ENCODE assay signal across 15 cellular contexts in genomic region chr11:128714121-128714520, GRCh38. TPM values are rescaled to one million over a fixed set of nuclear protein-coding genes. Genes with fewer than 3 reads are reported as not detected.
DNase-seq lines count a peak whose midpoint lies in the region; ATAC-seq, FAIRE-seq and TF ChIP-seq lines count a peak whose summit lies in the region.
"Had no signal": no experiment of that assay in that cellular context is flagged by ENCODE, and none has a peak within 500 bp of the region (broad histone marks: within the 10 kb centered on the region; RNA-seq: fewer than 3 reads in every experiment).

No MANE protein-coding gene starts in this region.

- no peak for DNase-seq in stimulated activated naive CD8-positive, alpha-beta T cell treated with anti-CD3 and anti-CD28 coated beads, Interleukin-15, amount 100 ng/mL, for 72 hours
- no peak for DNase-seq in T-helper 2 cell treated with Interferon-gamma antibody and Interleukin-4, amounts not matched to agents 5 μg/mL and 100 μg/mL, for 36 hours (ENCODE audit: low spot score)
- DNase-seq in endothelial cell of umbilical vein (ENCODE audit: low read depth, low spot score) (no peak), vagina (ENCODE audit: extremely low spot score in 2 of 2) (no peak), HCEC 1CT (no peak), iPS-NIHi11 (ENCODE audit: low spot score) (no peak), frontal cortex (ENCODE audit: low spot score in 2 of 2) (no peak)
- DNase-seq: GOT3; NCI-H187 treated with DMSO at 0.1 percent for 48 hours; SHP77 treated with DMSO at 0.1 percent for 48 hours; stimulated activated CD4-positive, alpha-beta T cell treated with anti-CD3 and anti-CD28 coated beads, Interleukin-1b, Interleukin-23, amount 100 ng/mL, for 48 hours had no signal

- no peak overlapping the region for H2AFZ ChIP-seq in endothelial cell of umbilical vein (ENCODE audit: low read depth, low read length)

- CTCF ChIA-PET in endothelial cell of umbilical vein (lab: Charles Lee): interaction anchor here (1.0 to 6.9 kb wide), 5 partner anchors 10 to 556 kb away, joined by 3 to 44 read pairs (median 4); no protein-coding TSS in a partner anchor

- H3K4me3 ChIP-seq in endothelial cell of umbilical vein (replicated peaks in 1 of 3; ENCODE audit: insufficient read depth in 1 of 3, low read depth in 1 of 3, low read length in 3 of 3) (no peak overlapping the region), vagina (no peak overlapping the region)
- H3K4me3 ChIP-seq: gastroesophageal sphincter had no signal

- intact Hi-C loops in endothelial cell of umbilical vein (cut with micrococcal nuclease) (no loop called here), vagina (cut with DNase I) (no loop called here)

- peaks cover 20% of the 10 kb centered on the region for H3K36me3 Mint-ChIP-seq in stimulated activated naive CD8-positive, alpha-beta T cell treated with anti-CD3 and anti-CD28 coated beads, Interleukin-15, Interleukin-2, amounts not matched to agents 100 ng/mL and 50 ng/mL, for 24 hours (ENCODE audit: low read depth)
- H3K36me3 Mint-ChIP-seq in T-helper 2 cell treated with Interferon-gamma antibody and Interleukin-4, amounts not matched to agents 5 μg/mL and 100 μg/mL, for 36 hours (ENCODE audit: low read depth): peaks cover 38% of the 10 kb centered on the region

- H3K79me2 ChIP-seq in endothelial cell of umbilical vein (ENCODE audit: control insufficient read depth, insufficient read depth, low read length): peaks cover 88% of the 10 kb centered on the region

- POLR2A ChIA-PET in endothelial cell of umbilical vein (lab: Charles Lee): interaction anchor here (0.6 to 3.8 kb wide), 5 partner anchors 9 to 24 kb away, joined by 4 to 28 read pairs (median 16); partner anchors contain the start of gene FLI1

- H3K4me1 ChIP-seq in endothelial cell of umbilical vein (ENCODE audit: control insufficient read depth, extremely low read depth, insufficient read depth, low read length) (peaks cover 91% of the 10 kb centered on the region), vagina (peaks cover 28% of the 10 kb centered on the region)

- H3K36me3 ChIP-seq in endothelial cell of umbilical vein (ENCODE audit: control insufficient read depth in 2 of 2, extremely low read depth in 1 of 2, insufficient read depth in 2 of 2, low read length in 2 of 2) (peaks cover 0 to 11% of the 10 kb centered on the region in 2 experiments), vagina (no peaks in the 10 kb centered on the region)
- H3K36me3 ChIP-seq: gastroesophageal sphincter had no signal

- peaks cover 8% of the 10 kb centered on the region for H3K9me3 Mint-ChIP-seq in stimulated activated naive CD8-positive, alpha-beta T cell treated with anti-CD3 and anti-CD28 coated beads, Interleukin-15, Interleukin-2, amounts not matched to agents 100 ng/mL and 50 ng/mL, for 24 hours
- peaks cover 9 to 11% of the 10 kb centered on the region in 2 donors for H3K9me3 Mint-ChIP-seq in stimulated activated naive CD8-positive, alpha-beta T cell treated with anti-CD3 and anti-CD28 coated beads, Interleukin-15, amount 100 ng/mL, for 72 hours
- H3K9me3 Mint-ChIP-seq in T-helper 2 cell treated with Interferon-gamma antibody and Interleukin-4, amounts not matched to agents 5 μg/mL and 100 μg/mL, for 36 hours: peaks cover 6% of the 10 kb centered on the region

- H3K27ac ChIP-seq in endothelial cell of umbilical vein (ENCODE audit: insufficient read depth, low read depth, low read length) (peak overlapping the region; percentile 98), vagina (no peak overlapping the region)

- peak overlapping the region; percentile 21 for H3K9ac ChIP-seq in endothelial cell of umbilical vein (replicated peaks; ENCODE audit: extremely low read depth, insufficient read depth, low read length)

- no TSS peak for BruUV-seq in endothelial cell of umbilical vein (replicated peaks; lab: Mats Ljungman, UMichigan)

- H3K27me3 Mint-ChIP-seq in stimulated activated naive CD8-positive, alpha-beta T cell treated with anti-CD3 and anti-CD28 coated beads, Interleukin-15, Interleukin-2, amounts not matched to agents 100 ng/mL and 50 ng/mL, for 24 hours: no peaks in the 10 kb centered on the region
- no peaks in the 10 kb centered on the region for H3K27me3 Mint-ChIP-seq in stimulated activated naive CD8-positive, alpha-beta T cell treated with anti-CD3 and anti-CD28 coated beads, Interleukin-15, amount 100 ng/mL, for 72 hours
- no peaks in the 10 kb centered on the region for H3K27me3 Mint-ChIP-seq in T-helper 2 cell treated with Interferon-gamma antibody and Interleukin-4, amounts not matched to agents 5 μg/mL and 100 μg/mL, for 36 hours (ENCODE audit: low read depth)

- FAIRE-seq in endothelial cell of umbilical vein (lab: Jason Lieb, UNC) (no peak), frontal cortex (lab: Jason Lieb, UNC) (no peak)
- FAIRE-seq: endometrium, kidney had no signal

- H3K4me2 ChIP-seq in endothelial cell of umbilical vein (ENCODE audit: insufficient read depth, low read length): no peak overlapping the region

- no peak overlapping the region for H3K4me3 Mint-ChIP-seq in stimulated activated naive CD8-positive, alpha-beta T cell treated with anti-CD3 and anti-CD28 coated beads, Interleukin-15, Interleukin-2, amounts not matched to agents 100 ng/mL and 50 ng/mL, for 24 hours
- peak overlapping the region in 1 of 2 donors; percentile 36 for H3K4me3 Mint-ChIP-seq in stimulated activated naive CD8-positive, alpha-beta T cell treated with anti-CD3 and anti-CD28 coated beads, Interleukin-15, amount 100 ng/mL, for 72 hours
- H3K4me3 Mint-ChIP-seq in T-helper 2 cell treated with Interferon-gamma antibody and Interleukin-4, amounts not matched to agents 5 μg/mL and 100 μg/mL, for 36 hours: peak overlapping the region; percentile 27

- no peak for ATAC-seq in stimulated activated naive CD8-positive, alpha-beta T cell treated with anti-CD3 and anti-CD28 coated beads, Interleukin-15, amount 100 ng/mL, for 72 hours
- ATAC-seq: gastroesophageal sphincter had no signal

- H3K4me1 Mint-ChIP-seq in stimulated activated naive CD8-positive, alpha-beta T cell treated with anti-CD3 and anti-CD28 coated beads, Interleukin-15, Interleukin-2, amounts not matched to agents 100 ng/mL and 50 ng/mL, for 24 hours (ENCODE audit: low read depth): peaks cover 100% of the 10 kb centered on the region
- H3K4me1 Mint-ChIP-seq in stimulated activated naive CD8-positive, alpha-beta T cell treated with anti-CD3 and anti-CD28 coated beads, Interleukin-15, amount 100 ng/mL, for 72 hours: peaks cover 91% of the 10 kb centered on the region
- peaks cover 86% of the 10 kb centered on the region for H3K4me1 Mint-ChIP-seq in T-helper 2 cell treated with Interferon-gamma antibody and Interleukin-4, amounts not matched to agents 5 μg/mL and 100 μg/mL, for 36 hours (ENCODE audit: low read depth)

- H3K27me3 ChIP-seq in endothelial cell of umbilical vein (ENCODE audit: control insufficient read depth in 2 of 2, insufficient read depth in 2 of 2, low read length in 2 of 2) (no peaks in the 10 kb centered on the region), vagina (no peaks in the 10 kb centered on the region)
- H3K27me3 ChIP-seq: gastroesophageal sphincter had no signal

- H3K9me3 ChIP-seq in endothelial cell of umbilical vein (replicated peaks; ENCODE audit: control insufficient read depth, insufficient read depth, low read length) (no peaks in the 10 kb centered on the region), vagina (no peaks in the 10 kb centered on the region)
- H3K9me3 ChIP-seq: gastroesophageal sphincter had no signal

- no peaks in the 10 kb centered on the region for H4K20me1 ChIP-seq in endothelial cell of umbilical vein (replicated peaks; ENCODE audit: control insufficient read depth, extremely low read depth, insufficient read depth, low read length)

- no peaks in the 10 kb centered on the region for H3K9me1 ChIP-seq in endothelial cell of umbilical vein (replicated peaks; ENCODE audit: control insufficient read depth, extremely low read depth, insufficient read depth, low read length)

- TF ChIP-seq CTCF in endothelial cell of umbilical vein (IDR thresholded peaks at IDR 0.05; ENCODE audit: extremely low read depth in 1 of 2, insufficient read depth in 1 of 2, low read depth in 1 of 2, low read length in 2 of 2) (no peak), vagina (IDR thresholded peaks at IDR 0.05) (no peak)

- TF ChIP-seq POLR2A in endothelial cell of umbilical vein (IDR thresholded peaks at IDR 0.05; ENCODE audit: low read depth, low read length) (no peak), vagina (IDR thresholded peaks at IDR 0.05) (no peak)

- H3K27ac Mint-ChIP-seq in stimulated activated naive CD8-positive, alpha-beta T cell treated with anti-CD3 and anti-CD28 coated beads, Interleukin-15, Interleukin-2, amounts not matched to agents 100 ng/mL and 50 ng/mL, for 24 hours: peak overlapping the region; percentile 54
- H3K27ac Mint-ChIP-seq in stimulated activated naive CD8-positive, alpha-beta T cell treated with anti-CD3 and anti-CD28 coated beads, Interleukin-15, amount 100 ng/mL, for 72 hours: no peak overlapping the region
- H3K27ac Mint-ChIP-seq in T-helper 2 cell treated with Interferon-gamma antibody and Interleukin-4, amounts not matched to agents 5 μg/mL and 100 μg/mL, for 36 hours: peak overlapping the region; percentile 70

- dilution Hi-C loops in endothelial cell of umbilical vein (cut with MboI; ENCODE audit: extremely low pct_ligation_motif_present, low sequenced_read_pairs): no loop called here

TF ChIP-seq in endothelial cell of umbilical vein, 7 proteins besides CTCF, POLR2A, EP300 and RAD21 (continues in another document):
- TF ChIP-seq EZH2 (IDR thresholded peaks at IDR 0.05; ENCODE audit: borderline replicate concordance, low read depth, low read length, severe bottlenecking): no peak
- no peak for TF ChIP-seq GATA2 (IDR thresholded peaks at IDR 0.05; ENCODE audit: insufficient read depth, insufficient read length, low read depth, low read length)
- TF ChIP-seq MAX (IDR thresholded peaks at IDR 0.05; ENCODE audit: insufficient read depth, insufficient read length): no peak
- TF ChIP-seq POLR2AphosphoS5 (IDR thresholded peaks at IDR 0.05; ENCODE audit: insufficient read depth, low read depth, low read length): no peak
- TF ChIP-seq MYC (IDR thresholded peaks at IDR 0.05; ENCODE audit: low read depth, low read length): no peak

RNA-seq across cellular contexts. Expression of gene FLI1, which starts 20.2 kb away (rescaled TPM):
- total RNA-seq in endothelial cell of umbilical vein (132 and 134 TPM in 2 replicates), vagina (29.5 TPM), frontal cortex (3.7 TPM)
- polyA plus RNA-seq in endothelial cell of umbilical vein: 163 and 210 TPM in 2 replicates
- 124 and 153 TPM in 2 replicates for polyA plus RNA-seq in endothelial cell of umbilical vein (2011; cell fraction: cytosol; rRNA removed)
- polyA plus RNA-seq in endothelial cell of umbilical vein (2011; cell fraction: nucleus; rRNA removed): 147 and 172 TPM in 2 replicates
- polyA plus RNA-seq in endothelial cell of umbilical vein (2012): 97.4 and 114 TPM in 2 replicates
- polyA minus RNA-seq in endothelial cell of umbilical vein: 460 and 576 TPM in 2 replicates
- not detected for polyA minus RNA-seq in endothelial cell of umbilical vein (2011; cell fraction: cytosol; rRNA and poly(A)+ RNA removed)
- 141 and 197 TPM in 2 replicates for polyA minus RNA-seq in endothelial cell of umbilical vein (2011; cell fraction: nucleus; rRNA and poly(A)+ RNA removed)

Comparison
In these comparisons a context has a peak if more than half of its experiments do, and no peak if none do; other contexts are left out.
1. H3K27ac Mint-ChIP-seq: peak in stimulated activated naive CD8-positive, alpha-beta T cell treated with anti-CD3 and anti-CD28 coated beads, Interleukin-15, Interleukin-2, amounts not matched to agents 100 ng/mL and 50 ng/mL, for 24 hours (single experiment) and T-helper 2 cell treated with Interferon-gamma antibody and Interleukin-4, amounts not matched to agents 5 μg/mL and 100 μg/mL, for 36 hours (single experiment); none in stimulated activated naive CD8-positive, alpha-beta T cell treated with anti-CD3 and anti-CD28 coated beads, Interleukin-15, amount 100 ng/mL, for 72 hours (0 of 2).